In the genomic region with DNA sequence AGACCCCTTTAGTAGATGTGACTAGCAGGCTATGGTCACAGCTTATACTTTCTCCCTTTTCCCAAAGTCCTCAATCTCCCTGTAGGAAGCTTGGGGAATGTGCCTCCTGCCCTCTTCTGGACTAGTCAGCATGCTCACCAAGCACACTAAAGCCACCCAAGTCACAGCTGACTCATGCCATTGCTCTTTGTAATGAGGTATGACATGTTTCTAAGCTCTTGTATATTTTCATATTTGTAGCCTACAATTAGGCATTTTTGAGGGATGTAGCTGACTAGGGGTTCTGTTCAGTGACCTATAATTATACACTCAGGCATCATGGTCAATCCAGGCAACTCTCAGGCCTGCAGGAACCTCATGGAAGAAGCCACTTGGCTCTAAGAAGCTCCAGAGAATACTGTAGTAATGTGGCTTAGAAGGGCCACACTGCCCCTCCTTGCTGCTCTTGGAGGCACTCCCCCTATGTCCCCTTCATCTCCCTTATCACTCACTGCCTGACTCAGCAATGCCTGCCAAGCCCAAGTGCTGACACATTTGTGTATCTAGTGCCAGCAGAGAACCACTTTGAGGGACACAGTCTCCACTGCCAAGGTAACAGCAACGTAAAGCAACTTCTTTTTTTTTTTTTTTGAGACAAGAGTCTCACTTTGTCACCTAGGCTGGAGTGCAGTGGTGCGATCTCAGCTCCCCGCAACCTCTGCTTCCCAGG, we compare ENCODE assay signal across 10 cellular contexts.
DNase-seq lines count a peak whose midpoint lies in the region; ATAC-seq, FAIRE-seq and TF ChIP-seq lines count a peak whose summit lies in the region.
"Had no signal": no experiment of that assay in that cellular context is flagged by ENCODE, and none has a peak within 500 bp of the region (broad histone marks: within the 10 kb centered on the region; RNA-seq: fewer than 3 reads in every experiment).

No MANE protein-coding gene starts in this region.

- no peaks in the 10 kb centered on the region for H3K79me2 ChIP-seq in H1 (ENCODE audit: control insufficient read depth in 1 of 2, insufficient read depth in 2 of 2, low read length in 2 of 2)

- H3K23ac ChIP-seq in H1 (ENCODE audit: insufficient read length) = no peak overlapping the region
- no peak overlapping the region for H3K23ac ChIP-seq in mesenchymal stem cell (ENCODE audit: low read length in 2 of 2)

- H2BK5ac ChIP-seq in H1 (ENCODE audit: low read depth, low read length) (peak overlapping the region; percentile 66; the same call in 1 of the 2 replicates), mesenchymal stem cell (ENCODE audit: low read depth, low read length, poor library complexity, severe bottlenecking) (no peak overlapping the region)

- H3K4me1 ChIP-seq in H1 (replicated peaks in 1 of 4; ENCODE audit: control insufficient read depth in 3 of 4, insufficient read depth in 4 of 4, low read length in 3 of 4) = peaks cover 2 to 15% (median 6%) of the 10 kb centered on the region in 4 experiments; a peak in 6 of 7 replicates
- H3K4me1 ChIP-seq in mesenchymal stem cell (ENCODE audit: control insufficient read depth, insufficient read depth, low read depth, low read length) = peaks cover 17% of the 10 kb centered on the region

- H2BK120ac ChIP-seq in H1 (replicated peaks; ENCODE audit: low read depth, low read length) (no peak overlapping the region), mesenchymal stem cell (ENCODE audit: low read depth, low read length) (no peak overlapping the region)

- no peak overlapping the region for H3K4me3 ChIP-seq in H1 (ENCODE audit: extremely low read depth in 1 of 4, insufficient read depth in 2 of 4, low read depth in 3 of 4, low read length in 4 of 4)
- H3K4me3 ChIP-seq in mesenchymal stem cell (ENCODE audit: insufficient read depth in 1 of 2, low read depth in 1 of 2, low read length in 2 of 2) = no peak overlapping the region

- H3K27me3 ChIP-seq in H1 (replicated peaks in 1 of 4; ENCODE audit: control insufficient read depth in 3 of 4, extremely low read depth in 1 of 4, insufficient read depth in 3 of 4, low read length in 3 of 4) (no peaks in the 10 kb centered on the region), mesenchymal stem cell (ENCODE audit: control insufficient read depth in 1 of 2, insufficient read depth in 1 of 2, low read length in 2 of 2) (no peaks in the 10 kb centered on the region)

- no peak overlapping the region for H3K14ac ChIP-seq in H1 (ENCODE audit: insufficient read length)
- peak overlapping the region in 1 of 2 experiments; percentile 36 for H3K14ac ChIP-seq in mesenchymal stem cell (ENCODE audit: low read length in 2 of 2)

- CTCF ChIA-PET in H1 (lab: Charles Lee; ENCODE audit: partially characterized antibody) = interaction anchor here (0.9 to 4.5 kb wide), 12 partner anchors 10 to 191 kb away, joined by 3 to 23 read pairs (median 4); no protein-coding TSS in a partner anchor

- H3K79me1 ChIP-seq in H1 (ENCODE audit: low read depth, low read length) = peaks cover 2% of the 10 kb centered on the region; the same call in 1 of the 2 replicates
- peaks cover 34% of the 10 kb centered on the region for H3K79me1 ChIP-seq in mesenchymal stem cell (replicated peaks; ENCODE audit: low read length, poor library complexity, severe bottlenecking)

- no peaks in the 10 kb centered on the region for H4K20me1 ChIP-seq in H1 (replicated peaks in 1 of 2; ENCODE audit: control insufficient read depth in 1 of 2, insufficient read depth in 2 of 2, low read length in 2 of 2)

- H3K18ac ChIP-seq in H1 (ENCODE audit: extremely low read depth, low read length) = no peak overlapping the region
- H3K18ac ChIP-seq in mesenchymal stem cell (ENCODE audit: low read depth in 1 of 2, low read length in 2 of 2) = peak overlapping the region in 1 of 2 experiments; percentile 79

- DNase-seq in ACHN = peak; percentile 33
- peak; percentile 96 for DNase-seq in M059J (ENCODE audit: low read depth)
- no peak for DNase-seq in H1 (ENCODE audit: low read depth in 1 of 2, low spot score in 2 of 2)
- peak; percentile 77 for DNase-seq in mesenchymal stem cell
- DNase-seq in GM12891 (ENCODE audit: insufficient read length, low spot score) = no peak
- no peak for DNase-seq in NCI-H2107 (lab: John Stamatoyannopoulos, UW)
- DNase-seq: NCI-H1092 treated with DMSO at 0.1 percent for 48 hours had no signal

- TF ChIP-seq POLR2A in H1 (IDR thresholded peaks at IDR 0.05; ENCODE audit: control extremely low read depth in 1 of 2, low read depth in 2 of 2, low read length in 2 of 2) = no peak
- TF ChIP-seq POLR2A in GM12891 (IDR thresholded peaks at IDR 0.05; ENCODE audit: low read depth, low read length) = no peak

- H2BK12ac ChIP-seq in H1 (ENCODE audit: low read depth, low read length) (peak overlapping the region; percentile 39; the same call in 1 of the 2 replicates), mesenchymal stem cell (ENCODE audit: low read length in 2 of 2) (peak overlapping the region in 1 of 2 experiments; percentile 59)

- H4K8ac ChIP-seq in H1 (ENCODE audit: extremely low read depth, insufficient read depth, low read length) = no peak overlapping the region
- H4K8ac ChIP-seq in mesenchymal stem cell (ENCODE audit: low read length) = no peak overlapping the region

- 94% methylated on average over 3 of the region's 3 CpGs; no CpG with 5 or more reads in 1 of the 2 experiments for WGBS in H1 (ENCODE audit: extremely low coverage in 1 of 2, insufficient coverage in 1 of 2, insufficient read length in 1 of 2, insufficient replicate concordance in 2 of 2, low coverage in 1 of 2, low lambda C conversion rate in 2 of 2, missing lambda C conversion rate in 1 of 2), 2 experiments
- 84% methylated on average over 3 of the region's 3 CpGs for WGBS in mesenchymal stem cell

- H4K5ac ChIP-seq in H1 (ENCODE audit: insufficient read length, low read depth, low read length) = no peak overlapping the region

- H3K4me2 ChIP-seq in H1 (ENCODE audit: insufficient read depth in 1 of 2, low read depth in 2 of 2, low read length in 2 of 2) (no peak overlapping the region), mesenchymal stem cell (ENCODE audit: low read length, poor library complexity, severe bottlenecking) (no peak overlapping the region)

- no peak overlapping the region for H3K56ac ChIP-seq in H1 (replicated peaks; ENCODE audit: insufficient read length, low read depth, low read length)

- H3K4ac ChIP-seq in H1 (replicated peaks; ENCODE audit: insufficient read length, low read depth, low read length) = no peak overlapping the region
- no peak overlapping the region for H3K4ac ChIP-seq in mesenchymal stem cell (ENCODE audit: low read depth in 1 of 2, low read length in 2 of 2)

- no peak overlapping the region for H3K27ac ChIP-seq in H1 (ENCODE audit: low read depth, low read length)
- H3K27ac ChIP-seq in mesenchymal stem cell (ENCODE audit: low read length, poor library complexity, severe bottlenecking) = no peak overlapping the region

- POLR2A ChIA-PET in H1 (lab: Charles Lee; ENCODE audit: partially characterized antibody) = interaction anchor here (0.7 to 1.9 kb wide), 7 partner anchors 8 to 88 kb away, joined by 3 to 4 read pairs (median 3); a partner anchor contains a TSS

- H2BK20ac ChIP-seq in H1 (ENCODE audit: low read length) = no peak overlapping the region

- H3K9me3 ChIP-seq in H1 (ENCODE audit: insufficient read depth in 2 of 2, low read depth in 1 of 2, low read length in 1 of 2) = no peaks in the 10 kb centered on the region
- H3K9me3 ChIP-seq in mesenchymal stem cell (ENCODE audit: control insufficient read depth, low read length) = no peaks in the 10 kb centered on the region

- no peaks in the 10 kb centered on the region for H3K23me2 ChIP-seq in H1 (ENCODE audit: low read depth, low read length)

- H2BK15ac ChIP-seq in H1 (ENCODE audit: low read length) (no peak overlapping the region; the same call in 1 of the 2 replicates), mesenchymal stem cell (ENCODE audit: low read depth, poor library complexity, severe bottlenecking) (no peak overlapping the region)

- TF ChIP-seq RAD21 in H1 (IDR thresholded peaks at IDR 0.05 in 1 of 2, conservative IDR thresholded peaks at IDR 0.05 in 1 of 2; ENCODE audit: low read depth in 2 of 2, low read length in 2 of 2) = peak in 1 of 2 experiments; percentile 42; a peak in 1 of 4 replicates

- ATAC-seq in HG03354 (IDR thresholded peaks at IDR 0.05; ENCODE audit: poor library complexity, severe bottlenecking, unreplicated experiment) (no peak), GM21515 (IDR thresholded peaks at IDR 0.05; ENCODE audit: unreplicated experiment) (no peak)

- TF ChIP-seq CTCF in H1 (IDR thresholded peaks at IDR 0.05; ENCODE audit: control extremely low read depth in 1 of 3, insufficient read depth in 1 of 3, low read depth in 1 of 3, low read length in 3 of 3) = peak in 1 of 3 experiments; percentile 31; a peak in 1 of 4 replicates

- no peak overlapping the region for H2AFZ ChIP-seq in H1 (ENCODE audit: low read length)
- H2AFZ ChIP-seq in mesenchymal stem cell (ENCODE audit: low read depth, low read length) = no peak overlapping the region

- H2AK5ac ChIP-seq in H1 (ENCODE audit: low read depth, low read length) = 0 out of 2 replicates have a peak overlapping the region, but pooled peaks have one; percentile 85
- H2AK5ac ChIP-seq in mesenchymal stem cell (ENCODE audit: low read length, severe bottlenecking) = no peak overlapping the region

- no peaks in the 10 kb centered on the region for H3K36me3 ChIP-seq in H1 (ENCODE audit: control insufficient read depth in 2 of 4, insufficient read depth in 4 of 4, low read length in 3 of 4)
- H3K36me3 ChIP-seq in mesenchymal stem cell (ENCODE audit: control insufficient read depth in 1 of 2, insufficient read depth in 2 of 2, low read depth in 1 of 2, low read length in 2 of 2) = peaks cover 5 to 13% of the 10 kb centered on the region in 2 experiments

- peak overlapping the region; percentile 69 for H4K91ac ChIP-seq in H1 (replicated peaks; ENCODE audit: insufficient read length, low read length)
- no peak overlapping the region for H4K91ac ChIP-seq in mesenchymal stem cell (ENCODE audit: low read length)

- no peak for FAIRE-seq in H1 (lab: Jason Lieb, UNC)
- no peak for FAIRE-seq in GM12891 (lab: Jason Lieb, UNC)
- FAIRE-seq: D721Med had no signal

- TF ChIP-seq EP300 in H1 (IDR thresholded peaks at IDR 0.05; ENCODE audit: borderline replicate concordance in 1 of 2, low read depth in 2 of 2, low read length in 2 of 2) = no peak

- in situ Hi-C loops in ACHN (cut with HindIII; ENCODE audit: low pct_ligation_motif_present, low pct_unique_long_range_greater_than_20kb, low sequenced_read_pairs) = no loop called here

- no peak overlapping the region for H3K9ac ChIP-seq in H1 (replicated peaks in 1 of 4; ENCODE audit: extremely low read depth in 1 of 4, low read depth in 3 of 4, low read length in 3 of 4)
- H3K9ac ChIP-seq in mesenchymal stem cell (ENCODE audit: low read length) = peak overlapping the region; percentile 26

TF ChIP-seq in H1, 55 proteins besides CTCF, POLR2A, EP300 and RAD21 (continues in another document):
- TF ChIP-seq CTBP2 (IDR thresholded peaks at IDR 0.05; ENCODE audit: borderline replicate concordance, insufficient read depth, insufficient read length, low read length) = no peak
- no peak for TF ChIP-seq KDM5A (IDR thresholded peaks at IDR 0.05; ENCODE audit: low read length)

TF ChIP-seq in GM12891, 5 proteins besides CTCF, POLR2A, EP300 and RAD21 (continues in another document):
- no peak for TF ChIP-seq SPI1 (IDR thresholded peaks at IDR 0.05; ENCODE audit: low read depth, low read length)
- TF ChIP-seq TAF1 (IDR thresholded peaks at IDR 0.05; ENCODE audit: low read depth, low read length) = no peak
- TF ChIP-seq PAX5 (IDR thresholded peaks at IDR 0.05; ENCODE audit: insufficient read depth, low read length, severe bottlenecking) = no peak

Comparison
In these comparisons a context has a peak if more than half of its experiments do, and no peak if none do; other contexts are left out.
1. DNase-seq: peak in ACHN (single experiment), M059J (single experiment) and mesenchymal stem cell (single experiment); none in H1 (0 of 2), GM12891 (single experiment) and NCI-H2107 (single experiment).